ENCODE assay signal across 39 cellular contexts in the genomic region with DNA sequence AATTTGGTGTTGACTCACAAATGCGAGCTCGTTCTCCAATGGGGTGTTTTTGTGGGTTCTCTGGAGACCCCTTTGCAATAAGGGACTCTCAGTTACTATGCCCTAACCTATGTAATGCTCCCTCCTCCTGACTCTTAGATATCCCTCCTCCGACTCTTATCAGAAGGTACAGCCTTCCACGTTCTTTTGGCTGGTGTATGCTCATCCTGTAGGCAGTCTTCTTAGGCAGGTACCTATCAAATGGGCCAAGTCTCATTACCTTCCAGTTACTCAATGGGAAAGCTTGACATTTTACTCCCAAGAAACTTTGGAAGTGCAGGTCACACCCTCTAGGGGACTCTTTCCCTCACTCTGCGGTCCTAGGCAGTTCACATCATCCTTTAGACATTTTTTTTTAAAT. TPM values are rescaled to one million over a fixed set of nuclear protein-coding genes. Genes with fewer than 3 reads are reported as not detected.
"Had no signal": no experiment of that assay in that cellular context is flagged by ENCODE, and none has a peak within 500 bp of the region (broad histone marks: within the 10 kb centered on the region; RNA-seq: fewer than 3 reads in every experiment).

No MANE protein-coding gene starts in this region.

- H3K4me3 ChIP-seq: MG63 had no signal

- H3K36me3 ChIP-seq: MG63 had no signal

- H3K9ac ChIP-seq: KMS-11 had no signal

- H3K27me3 ChIP-seq: MG63 had no signal

- H3K4me2 ChIP-seq: KMS-11 had no signal

- DNase-seq: Karpas-422, Kasumi-1, MG63, MM.1S, MV-4-11, NCI-H1048, NCI-H1092, NCI-H1092 treated with DMSO at 0.1 percent for 48 hours, NCI-H1105, NCI-H1105 treated with DMSO at 0.1 percent for 48 hours, NCI-H1417, NCI-H1417 treated with DMSO at 0.1 percent for 48 hours, NCI-H1436, NCI-H1436 treated with DMSO at 0.1 percent for 48 hours, NCI-H146, NCI-H1694, NCI-H1694 treated with DMSO at 0.1 percent for 48 hours, NCI-H187, NCI-H187 treated with DMSO at 0.1 percent for 48 hours, NCI-H1930, NCI-H2029, NCI-H2029 treated with DMSO at 0.1 percent for 48 hours, NCI-H2081, NCI-H2081 treated with DMSO at 0.1 percent for 48 hours, NCI-H2107, NCI-H2171, NCI-H2171 treated with DMSO at 0.1 percent for 48 hours, NCI-H2227 treated with DMSO at 0.1 percent for 48 hours, NCI-H226, NCI-H345, NCI-H446, NCI-H446 treated with DMSO at 0.1 percent for 48 hours, NCI-H510A, NCI-H510A treated with DMSO at 0.1 percent for 48 hours had no signal

- H3K27ac ChIP-seq: KMS-11 had no signal

- H3K9me3 ChIP-seq: MG63 had no signal

RNA-seq across cellular contexts. Expression of gene SLC26A5, which starts 32.6 kb away (rescaled TPM):
- total RNA-seq: LHCN-M2, M059J, MCF 10A, NCI-H460 had no signal
